2 cellular contexts compared by ENCODE assay signal in the genomic region with DNA sequence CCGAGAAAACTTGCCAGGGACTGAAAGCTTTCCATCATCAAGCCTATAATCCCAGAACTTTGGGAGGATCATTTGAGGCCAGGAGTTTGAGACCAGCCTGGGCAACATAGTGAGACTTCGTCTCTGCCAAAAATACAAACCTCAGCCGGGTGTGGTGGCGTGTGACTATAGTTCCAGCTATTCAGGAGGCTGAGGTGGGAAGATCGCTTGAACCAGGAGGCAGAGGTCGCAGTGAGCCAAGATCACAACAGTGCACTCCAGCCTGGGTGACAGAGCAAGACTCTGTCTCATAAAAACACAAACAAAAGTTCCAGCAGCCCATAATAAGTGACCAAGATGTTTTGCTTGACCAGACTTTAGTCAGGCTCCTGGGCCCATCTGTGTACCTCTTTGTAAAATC.
TF ChIP-seq lines count a peak whose summit lies in the region.

No MANE protein-coding gene starts in this region.

TF ChIP-seq in SK-N-SH, 30 proteins besides CTCF, POLR2A, EP300 and RAD21 (continued from another document):
- TF ChIP-seq, protein P1, sequence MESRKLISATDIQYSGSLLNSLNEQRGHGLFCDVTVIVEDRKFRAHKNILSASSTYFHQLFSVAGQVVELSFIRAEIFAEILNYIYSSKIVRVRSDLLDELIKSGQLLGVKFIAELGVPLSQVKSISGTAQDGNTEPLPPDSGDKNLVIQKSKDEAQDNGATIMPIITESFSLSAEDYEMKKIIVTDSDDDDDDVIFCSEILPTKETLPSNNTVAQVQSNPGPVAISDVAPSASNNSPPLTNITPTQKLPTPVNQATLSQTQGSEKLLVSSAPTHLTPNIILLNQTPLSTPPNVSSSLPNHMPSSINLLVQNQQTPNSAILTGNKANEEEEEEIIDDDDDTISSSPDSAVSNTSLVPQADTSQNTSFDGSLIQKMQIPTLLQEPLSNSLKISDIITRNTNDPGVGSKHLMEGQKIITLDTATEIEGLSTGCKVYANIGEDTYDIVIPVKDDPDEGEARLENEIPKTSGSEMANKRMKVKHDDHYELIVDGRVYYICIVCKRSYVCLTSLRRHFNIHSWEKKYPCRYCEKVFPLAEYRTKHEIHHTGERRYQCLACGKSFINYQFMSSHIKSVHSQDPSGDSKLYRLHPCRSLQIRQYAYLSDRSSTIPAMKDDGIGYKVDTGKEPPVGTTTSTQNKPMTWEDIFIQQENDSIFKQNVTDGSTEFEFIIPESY (IDR thresholded peaks at IDR 0.05; ENCODE audit: borderline replicate concordance, low read depth): no peak
- TF ChIP-seq POLR2AphosphoS5 (IDR thresholded peaks at IDR 0.05; ENCODE audit: low read depth, low read length): no peak
- TF ChIP-seq, protein P2, sequence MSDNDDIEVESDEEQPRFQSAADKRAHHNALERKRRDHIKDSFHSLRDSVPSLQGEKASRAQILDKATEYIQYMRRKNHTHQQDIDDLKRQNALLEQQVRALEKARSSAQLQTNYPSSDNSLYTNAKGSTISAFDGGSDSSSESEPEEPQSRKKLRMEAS (IDR thresholded peaks at IDR 0.05; ENCODE audit: low read depth): no peak
- no peak for TF ChIP-seq SIN3A (IDR thresholded peaks at IDR 0.05; ENCODE audit: borderline replicate concordance, low read depth, low read length)
- no peak for TF ChIP-seq MEF2A (IDR thresholded peaks at IDR 0.05; ENCODE audit: borderline replicate concordance, low read depth)
- no peak for TF ChIP-seq RFX5 (IDR thresholded peaks at IDR 0.05; ENCODE audit: low read length)
- TF ChIP-seq, protein P3, sequence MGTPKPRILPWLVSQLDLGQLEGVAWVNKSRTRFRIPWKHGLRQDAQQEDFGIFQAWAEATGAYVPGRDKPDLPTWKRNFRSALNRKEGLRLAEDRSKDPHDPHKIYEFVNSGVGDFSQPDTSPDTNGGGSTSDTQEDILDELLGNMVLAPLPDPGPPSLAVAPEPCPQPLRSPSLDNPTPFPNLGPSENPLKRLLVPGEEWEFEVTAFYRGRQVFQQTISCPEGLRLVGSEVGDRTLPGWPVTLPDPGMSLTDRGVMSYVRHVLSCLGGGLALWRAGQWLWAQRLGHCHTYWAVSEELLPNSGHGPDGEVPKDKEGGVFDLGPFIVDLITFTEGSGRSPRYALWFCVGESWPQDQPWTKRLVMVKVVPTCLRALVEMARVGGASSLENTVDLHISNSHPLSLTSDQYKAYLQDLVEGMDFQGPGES (IDR thresholded peaks at IDR 0.05; ENCODE audit: low read depth, low read length): no peak
- no peak for TF ChIP-seq RXRA (IDR thresholded peaks at IDR 0.05; ENCODE audit: borderline replicate concordance, low read depth)
- no peak for TF ChIP-seq GABPA (IDR thresholded peaks at IDR 0.05; ENCODE audit: low read depth)
- TF ChIP-seq, protein P4, sequence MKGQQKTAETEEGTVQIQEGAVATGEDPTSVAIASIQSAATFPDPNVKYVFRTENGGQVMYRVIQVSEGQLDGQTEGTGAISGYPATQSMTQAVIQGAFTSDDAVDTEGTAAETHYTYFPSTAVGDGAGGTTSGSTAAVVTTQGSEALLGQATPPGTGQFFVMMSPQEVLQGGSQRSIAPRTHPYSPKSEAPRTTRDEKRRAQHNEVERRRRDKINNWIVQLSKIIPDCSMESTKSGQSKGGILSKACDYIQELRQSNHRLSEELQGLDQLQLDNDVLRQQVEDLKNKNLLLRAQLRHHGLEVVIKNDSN (IDR thresholded peaks at IDR 0.05; ENCODE audit: borderline replicate concordance, low read depth): no peak
- no peak for TF ChIP-seq JUND (IDR thresholded peaks at IDR 0.05)
- no peak for TF ChIP-seq NRF1 (IDR thresholded peaks at IDR 0.05; ENCODE audit: low read depth, low read length)
- no peak for TF ChIP-seq CHD2 (IDR thresholded peaks at IDR 0.05; ENCODE audit: low read length, partially characterized antibody)
- TF ChIP-seq, protein P5, sequence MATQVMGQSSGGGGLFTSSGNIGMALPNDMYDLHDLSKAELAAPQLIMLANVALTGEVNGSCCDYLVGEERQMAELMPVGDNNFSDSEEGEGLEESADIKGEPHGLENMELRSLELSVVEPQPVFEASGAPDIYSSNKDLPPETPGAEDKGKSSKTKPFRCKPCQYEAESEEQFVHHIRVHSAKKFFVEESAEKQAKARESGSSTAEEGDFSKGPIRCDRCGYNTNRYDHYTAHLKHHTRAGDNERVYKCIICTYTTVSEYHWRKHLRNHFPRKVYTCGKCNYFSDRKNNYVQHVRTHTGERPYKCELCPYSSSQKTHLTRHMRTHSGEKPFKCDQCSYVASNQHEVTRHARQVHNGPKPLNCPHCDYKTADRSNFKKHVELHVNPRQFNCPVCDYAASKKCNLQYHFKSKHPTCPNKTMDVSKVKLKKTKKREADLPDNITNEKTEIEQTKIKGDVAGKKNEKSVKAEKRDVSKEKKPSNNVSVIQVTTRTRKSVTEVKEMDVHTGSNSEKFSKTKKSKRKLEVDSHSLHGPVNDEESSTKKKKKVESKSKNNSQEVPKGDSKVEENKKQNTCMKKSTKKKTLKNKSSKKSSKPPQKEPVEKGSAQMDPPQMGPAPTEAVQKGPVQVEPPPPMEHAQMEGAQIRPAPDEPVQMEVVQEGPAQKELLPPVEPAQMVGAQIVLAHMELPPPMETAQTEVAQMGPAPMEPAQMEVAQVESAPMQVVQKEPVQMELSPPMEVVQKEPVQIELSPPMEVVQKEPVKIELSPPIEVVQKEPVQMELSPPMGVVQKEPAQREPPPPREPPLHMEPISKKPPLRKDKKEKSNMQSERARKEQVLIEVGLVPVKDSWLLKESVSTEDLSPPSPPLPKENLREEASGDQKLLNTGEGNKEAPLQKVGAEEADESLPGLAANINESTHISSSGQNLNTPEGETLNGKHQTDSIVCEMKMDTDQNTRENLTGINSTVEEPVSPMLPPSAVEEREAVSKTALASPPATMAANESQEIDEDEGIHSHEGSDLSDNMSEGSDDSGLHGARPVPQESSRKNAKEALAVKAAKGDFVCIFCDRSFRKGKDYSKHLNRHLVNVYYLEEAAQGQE (IDR thresholded peaks at IDR 0.05; ENCODE audit: low read depth, low read length): no peak
- no peak for TF ChIP-seq MXI1 (IDR thresholded peaks at IDR 0.05; ENCODE audit: low read depth, low read length)

TF ChIP-seq in SK-N-SH treated with all-trans-retinoic acid at 6 μM for 48 hours, 23 proteins besides CTCF, POLR2A, EP300 and RAD21 (continued from another document):
- TF ChIP-seq, protein P6, sequence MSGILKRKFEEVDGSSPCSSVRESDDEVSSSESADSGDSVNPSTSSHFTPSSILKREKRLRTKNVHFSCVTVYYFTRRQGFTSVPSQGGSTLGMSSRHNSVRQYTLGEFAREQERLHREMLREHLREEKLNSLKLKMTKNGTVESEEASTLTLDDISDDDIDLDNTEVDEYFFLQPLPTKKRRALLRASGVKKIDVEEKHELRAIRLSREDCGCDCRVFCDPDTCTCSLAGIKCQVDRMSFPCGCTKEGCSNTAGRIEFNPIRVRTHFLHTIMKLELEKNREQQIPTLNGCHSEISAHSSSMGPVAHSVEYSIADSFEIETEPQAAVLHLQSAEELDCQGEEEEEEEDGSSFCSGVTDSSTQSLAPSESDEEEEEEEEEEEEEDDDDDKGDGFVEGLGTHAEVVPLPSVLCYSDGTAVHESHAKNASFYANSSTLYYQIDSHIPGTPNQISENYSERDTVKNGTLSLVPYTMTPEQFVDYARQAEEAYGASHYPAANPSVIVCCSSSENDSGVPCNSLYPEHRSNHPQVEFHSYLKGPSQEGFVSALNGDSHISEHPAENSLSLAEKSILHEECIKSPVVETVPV (CRISPR knock-in tag; IDR thresholded peaks at IDR 0.05): no peak
- TF ChIP-seq ARNTL (CRISPR knock-in tag; IDR thresholded peaks at IDR 0.05; ENCODE audit: borderline replicate concordance, low read depth) (no peak), PPARA (CRISPR knock-in tag; IDR thresholded peaks at IDR 0.05; ENCODE audit: borderline replicate concordance) (no peak), ESRRG (CRISPR knock-in tag; IDR thresholded peaks at IDR 0.05) (no peak), GLIS3 (CRISPR knock-in tag; IDR thresholded peaks at IDR 0.05) (no peak), ZFP30 (CRISPR knock-in tag; IDR thresholded peaks at IDR 0.05) (no peak), ZNF8 (CRISPR knock-in tag; IDR thresholded peaks at IDR 0.05) (no peak)
TF ChIP-seq in SK-N-SH treated with all-trans-retinoic acid at 6 μM for 48 hours: peak in this region for 0.
